28 cellular contexts compared by ENCODE assay signal in the genomic region with DNA sequence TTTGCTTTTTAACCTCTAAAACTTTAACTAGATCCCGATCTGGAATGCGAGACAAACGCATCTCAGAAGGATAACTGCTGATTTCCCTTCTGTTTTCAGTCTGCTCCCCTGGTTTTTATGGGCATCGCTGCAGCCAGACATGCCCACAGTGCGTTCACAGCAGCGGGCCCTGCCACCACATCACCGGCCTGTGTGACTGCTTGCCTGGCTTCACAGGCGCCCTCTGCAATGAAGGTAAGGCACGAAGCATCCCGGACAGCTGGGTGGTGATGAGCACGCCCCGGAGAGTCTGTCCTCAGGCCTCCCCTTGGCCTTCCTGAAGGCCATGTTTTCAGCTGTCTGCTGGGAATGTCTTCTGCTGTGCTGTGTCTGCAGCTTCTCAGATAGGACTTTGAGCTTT.
"Had no signal": no experiment of that assay in that cellular context is flagged by ENCODE, and none has a peak within 500 bp of the region (broad histone marks: within the 10 kb centered on the region; RNA-seq: fewer than 3 reads in every experiment).

No MANE protein-coding gene starts in this region.

- H3K36me3 Mint-ChIP-seq: activated naive CD4-positive, alpha-beta T cell treated with anti-CD3 and anti-CD28 coated beads, Interleukin-2, amount 50 U/mL, for 72 hours had no signal

- H3K4me3 ChIP-seq: adrenal gland, body of pancreas, SJSA1 had no signal

- H3K9me3 ChIP-seq: adrenal gland, body of pancreas, SJSA1, SK-N-SH had no signal

- H3K4me3 Mint-ChIP-seq: activated CD4-positive, alpha-beta T cell treated with anti-CD3 and anti-CD28 coated beads for 36 hours; activated CD4-positive, alpha-beta T cell treated with anti-CD3 and anti-CD28 coated beads, Interleukin-2, amount 10 ng/mL, durations not matched to agents 7 days and 5 days; activated CD8-positive, alpha-beta T cell treated with anti-CD3 and anti-CD28 coated beads, Interleukin-2, amount 10 ng/mL, durations not matched to agents 7 days and 5 days; activated naive CD4-positive, alpha-beta T cell treated with anti-CD3 and anti-CD28 coated beads for 36 hours; activated T-cell treated with anti-CD3 and anti-CD28 coated beads, Interleukin-2, amount 50 U/mL, for 24 hours; T-helper 1 cell treated with Interleukin-12 subunit alpha and Interleukin-12 subunit beta and Interleukin-4 antibody, amounts not matched to agents 30 μg/mL and 1 μg/mL, for 36 hours; T-helper 2 cell treated with Interferon-gamma antibody and Interleukin-4, amounts not matched to agents 5 μg/mL and 100 μg/mL, for 36 hours had no signal

- H3K9me2 ChIP-seq: SK-N-SH had no signal

- H3K9me3 Mint-ChIP-seq: activated CD4-positive, alpha-beta T cell treated with anti-CD3 and anti-CD28 coated beads, Interleukin-2, amount 10 ng/mL, durations not matched to agents 7 days and 5 days; activated naive CD4-positive, alpha-beta T cell treated with anti-CD3 and anti-CD28 coated beads for 36 hours; activated naive CD4-positive, alpha-beta T cell treated with anti-CD3 and anti-CD28 coated beads, Interleukin-2, amount 50 U/mL, for 72 hours; activated T-cell treated with anti-CD3 and anti-CD28 coated beads, Interleukin-2, amount 50 U/mL, for 24 hours; activated T-helper 2 cell treated with anti-CD3 and anti-CD28 coated beads, Interferon-gamma antibody, Interleukin-2, Interleukin-4, amounts not matched to agents 10 μg/mL and 5 μg/mL and 100 μg/mL, durations not matched to agents 14 hours and 24 hours and 36 hours; T-helper 1 cell treated with Interleukin-12 subunit alpha and Interleukin-12 subunit beta and Interleukin-4 antibody, amounts not matched to agents 30 μg/mL and 1 μg/mL, for 36 hours; T-helper 2 cell treated with Interferon-gamma antibody and Interleukin-4, amounts not matched to agents 5 μg/mL and 100 μg/mL, for 36 hours had no signal

- H3K4me1 ChIP-seq: adrenal gland, body of pancreas, SJSA1 had no signal

- ATAC-seq: activated CD4-positive, alpha-beta T cell treated with anti-CD3 and anti-CD28 coated beads for 36 hours; activated CD4-positive, CD25-positive, alpha-beta regulatory T cell treated with anti-CD3 and anti-CD28 coated beads, Interleukin-2, amount 50 U/mL, for 24 hours; activated CD8-positive, alpha-beta T cell treated with anti-CD3 and anti-CD28 coated beads, Interleukin-2, amount 10 ng/mL, durations not matched to agents 7 days and 5 days; activated naive CD4-positive, alpha-beta T cell treated with anti-CD3 and anti-CD28 coated beads, Interleukin-2, amount 50 U/mL, for 72 hours; body of pancreas; Panc1 had no signal

- H3K27me3 ChIP-seq: adrenal gland, body of pancreas had no signal

- H3K4me2 ChIP-seq: KMS-11, SK-N-SH had no signal

- H3K27ac Mint-ChIP-seq: activated CD4-positive, alpha-beta T cell treated with anti-CD3 and anti-CD28 coated beads for 36 hours; activated CD4-positive, alpha-beta T cell treated with anti-CD3 and anti-CD28 coated beads, Interleukin-2, amount 10 ng/mL, durations not matched to agents 7 days and 5 days; activated CD8-positive, alpha-beta T cell treated with anti-CD3 and anti-CD28 coated beads, Interleukin-2, amount 10 ng/mL, durations not matched to agents 7 days and 5 days; activated naive CD4-positive, alpha-beta T cell treated with anti-CD3 and anti-CD28 coated beads for 36 hours; activated naive CD4-positive, alpha-beta T cell treated with anti-CD3 and anti-CD28 coated beads, Interleukin-2, amount 50 U/mL, for 72 hours; activated T-cell treated with anti-CD3 and anti-CD28 coated beads, Interleukin-2, amount 50 U/mL, for 24 hours; activated T-helper 2 cell treated with anti-CD3 and anti-CD28 coated beads, Interferon-gamma antibody, Interleukin-2, Interleukin-4, amounts not matched to agents 10 μg/mL and 5 μg/mL and 100 μg/mL, durations not matched to agents 14 hours and 24 hours and 36 hours; T-helper 1 cell treated with Interleukin-12 subunit alpha and Interleukin-12 subunit beta and Interleukin-4 antibody, amounts not matched to agents 30 μg/mL and 1 μg/mL, for 36 hours; T-helper 2 cell treated with Interferon-gamma antibody and Interleukin-4, amounts not matched to agents 5 μg/mL and 100 μg/mL, for 36 hours had no signal

- DNase-seq: activated CD4-positive, alpha-beta T cell treated with anti-CD3 and anti-CD28 coated beads for 36 hours; activated CD4-positive, alpha-beta T cell treated with anti-CD3 and anti-CD28 coated beads, Interleukin-2, amount 10 ng/mL, durations not matched to agents 7 days and 5 days; activated CD4-positive, alpha-beta T cell treated with anti-CD3 and anti-CD28 coated beads, Interleukin-2, amount 50 U/mL, for 48 hours; activated CD8-positive, alpha-beta T cell treated with anti-CD3 and anti-CD28 coated beads, Interleukin-2, amount 10 ng/mL, durations not matched to agents 7 days and 5 days; activated gamma-delta T cell treated with Interleukin-2 at 50 U/mL for 16 hours; activated naive CD4-positive, alpha-beta T cell treated with anti-CD3 and anti-CD28 coated beads for 36 hours; activated T-cell treated with anti-CD3 and anti-CD28 coated beads, Interleukin-2, amount 50 U/mL, for 24 hours; adrenal gland; body of pancreas; MM.1S; NCI-H1105; NCI-H1417 treated with DMSO at 0.1 percent for 48 hours; NCI-H187 treated with DMSO at 0.1 percent for 48 hours; NCI-H2081 treated with DMSO at 0.1 percent for 48 hours; NCI-H226; NCI-H446 treated with DMSO at 0.1 percent for 48 hours; NCI-H524; RPMI8226; SHP77 treated with DMSO at 0.1 percent for 48 hours; SK-N-SH had no signal

- H3K27ac ChIP-seq: adrenal gland, body of pancreas, KMS-11, SJSA1 had no signal

- H3K4me1 Mint-ChIP-seq: activated CD4-positive, alpha-beta T cell treated with anti-CD3 and anti-CD28 coated beads for 36 hours; activated CD4-positive, alpha-beta T cell treated with anti-CD3 and anti-CD28 coated beads, Interleukin-2, amount 10 ng/mL, durations not matched to agents 7 days and 5 days had no signal

- H3K27me3 Mint-ChIP-seq: activated CD4-positive, alpha-beta T cell treated with anti-CD3 and anti-CD28 coated beads for 36 hours had no signal

- H3K36me3 ChIP-seq: adrenal gland, SJSA1 had no signal
